In the genomic region with DNA sequence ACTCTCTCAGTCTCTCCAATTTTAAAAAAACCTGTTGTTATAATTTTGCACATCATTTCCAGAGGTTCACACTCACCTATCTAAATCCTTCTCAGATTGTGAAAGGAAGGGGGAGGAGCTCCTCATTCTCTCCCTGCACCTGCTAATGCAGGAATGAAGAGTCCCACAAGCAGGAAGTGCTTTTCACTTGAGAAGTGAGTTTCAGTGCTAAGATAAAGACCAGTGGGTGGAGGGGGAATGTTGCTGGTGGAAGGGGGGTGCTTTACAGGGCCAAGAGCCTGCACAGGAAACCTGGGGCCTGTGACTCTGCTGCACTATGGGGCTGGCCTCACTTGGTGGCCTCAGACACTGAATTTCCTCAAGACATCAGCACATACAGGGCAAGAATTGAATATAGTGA, we compare ENCODE assay signal across 16 cellular contexts.
DNase-seq lines count a peak whose midpoint lies in the region; ATAC-seq and TF ChIP-seq lines count a peak whose summit lies in the region.
"Had no signal": no experiment of that assay in that cellular context is flagged by ENCODE, and none has a peak within 500 bp of the region (broad histone marks: within the 10 kb centered on the region; RNA-seq: fewer than 3 reads in every experiment).

No MANE protein-coding gene starts in this region.

- H3K23ac ChIP-seq in mesendoderm (ENCODE audit: low read length) = no peak overlapping the region

- no peak overlapping the region for H3K56ac ChIP-seq in mesendoderm (ENCODE audit: low read length)

- H4K5ac ChIP-seq in mesendoderm (ENCODE audit: low read length) = no peak overlapping the region

- no peaks in the 10 kb centered on the region for H3K27me3 Mint-ChIP-seq in CD4-positive, CD25-positive, alpha-beta regulatory T cell

- POLR2A ChIA-PET in RWPE1 (lab: Yijun Ruan, JAX; ENCODE audit: low non-redundant PET) = no interaction called here

- no peak overlapping the region for H3K4me3 ChIP-seq in CD4-positive, CD25-positive, alpha-beta regulatory T cell (ENCODE audit: low read depth, low read length)
- H3K4me3 ChIP-seq in MM.1S (ENCODE audit: low read length) = no peak overlapping the region
- H3K4me3 ChIP-seq in mesendoderm (ENCODE audit: low read length) = no peak overlapping the region

- H3K4me3 Mint-ChIP-seq in CD4-positive, CD25-positive, alpha-beta regulatory T cell = no peak overlapping the region

- H3K9ac ChIP-seq in MM.1S (ENCODE audit: low read length) = no peak overlapping the region
- no peak overlapping the region for H3K9ac ChIP-seq in mesendoderm (ENCODE audit: low read length)

- H3K9me3 ChIP-seq in CD4-positive, CD25-positive, alpha-beta regulatory T cell (ENCODE audit: control insufficient read depth in 2 of 2, low read length in 2 of 2) = no peaks in the 10 kb centered on the region
- no peaks in the 10 kb centered on the region; the same call in 1 of the 2 replicates for H3K9me3 ChIP-seq in MM.1S (replicated peaks; ENCODE audit: insufficient read depth, low read length)
- H3K9me3 ChIP-seq: BE2C, Caco-2 had no signal

- peaks cover 8% of the 10 kb centered on the region; the same call in 1 of the 2 replicates for H3F3A ChIP-seq in MM.1S (ENCODE audit: insufficient read depth, low read length)

- H3K36me3 ChIP-seq in CD4-positive, CD25-positive, alpha-beta regulatory T cell (ENCODE audit: control insufficient read depth, insufficient read depth, low read length) = no peaks in the 10 kb centered on the region
- H3K36me3 ChIP-seq in MM.1S (replicated peaks; ENCODE audit: insufficient read depth, low read length) (no peaks in the 10 kb centered on the region), mesendoderm (ENCODE audit: control insufficient read depth, insufficient read depth, low read length) (no peaks in the 10 kb centered on the region)
- H3K36me3 ChIP-seq: BE2C had no signal

- no peaks in the 10 kb centered on the region for H4K20me1 ChIP-seq in MM.1S (ENCODE audit: insufficient read depth, low read length)

- no peaks in the 10 kb centered on the region for H3K9me2 ChIP-seq in MM.1S (replicated peaks; ENCODE audit: insufficient read depth, low read length)

- H3K36me3 Mint-ChIP-seq in CD4-positive, CD25-positive, alpha-beta regulatory T cell = no peaks in the 10 kb centered on the region

- H2AK5ac ChIP-seq in mesendoderm (ENCODE audit: low read length) = no peak overlapping the region

- no peaks in the 10 kb centered on the region for H3K27me3 ChIP-seq in CD4-positive, CD25-positive, alpha-beta regulatory T cell (ENCODE audit: control insufficient read depth, insufficient read depth, low read length)
- no peaks in the 10 kb centered on the region for H3K27me3 ChIP-seq in MM.1S (replicated peaks; ENCODE audit: insufficient read depth, low read length)
- H3K27me3 ChIP-seq in mesendoderm (ENCODE audit: insufficient read depth, low read length, poor library complexity) = no peaks in the 10 kb centered on the region
- H3K27me3 ChIP-seq: BE2C had no signal

- no peak overlapping the region for H2BK5ac ChIP-seq in mesendoderm (ENCODE audit: low read length)

- H3K27ac ChIP-seq in CD4-positive, CD25-positive, alpha-beta regulatory T cell (ENCODE audit: insufficient read depth, low read length, poor library complexity, severe bottlenecking) = no peak overlapping the region
- peak overlapping the region; percentile 41; the same call in 1 of the 2 replicates for H3K27ac ChIP-seq in MM.1S (ENCODE audit: low read length)
- no peak overlapping the region for H3K27ac ChIP-seq in mesendoderm (ENCODE audit: low read depth, low read length)
- H3K27ac ChIP-seq in RWPE1 = no peak overlapping the region
- H3K27ac ChIP-seq: HL-60 had no signal

- DNase-seq in CD4-positive, CD25-positive, alpha-beta regulatory T cell = no peak
- DNase-seq in DMS53 (lab: John Stamatoyannopoulos, UW) (peak; percentile 48), MM.1S (peak; percentile 82), mesendoderm (peak; percentile 61), DMS 273 treated with DMSO at 0.1 percent for 48 hours (lab: John Stamatoyannopoulos, UW) (no peak), RWPE1 (ENCODE audit: low spot score) (no peak), ecto neural progenitor cell (ENCODE audit: low spot score) (no peak)
- DNase-seq: BE2C, Caco-2, DMS79, GOT3, KBM-7, NCI-H187 treated with DMSO at 0.1 percent for 48 hours, NCI-H524, SIG-M5 had no signal

- peaks cover 0 to 11% (median 2%) of the 10 kb centered on the region in 4 donors for H3K4me1 Mint-ChIP-seq in CD4-positive, CD25-positive, alpha-beta regulatory T cell

- peak overlapping the region; percentile 33 for H2AFZ ChIP-seq in MM.1S (ENCODE audit: low read length)

- no peak overlapping the region for H3K4ac ChIP-seq in mesendoderm (ENCODE audit: low read depth, low read length)

- no peak overlapping the region for H2BK120ac ChIP-seq in mesendoderm (ENCODE audit: low read depth, low read length)

- H3K9me3 Mint-ChIP-seq in CD4-positive, CD25-positive, alpha-beta regulatory T cell = no peaks in the 10 kb centered on the region

- H2BK15ac ChIP-seq in mesendoderm (replicated peaks; ENCODE audit: low read depth) = no peak overlapping the region

- no peak overlapping the region for H3K18ac ChIP-seq in mesendoderm (ENCODE audit: low read length)

- no peaks in the 10 kb centered on the region for H3K4me1 ChIP-seq in CD4-positive, CD25-positive, alpha-beta regulatory T cell (ENCODE audit: control insufficient read depth, insufficient read depth, low read length, poor library complexity, severe bottlenecking)
- H3K4me1 ChIP-seq in MM.1S (ENCODE audit: low read length) (peaks cover 16% of the 10 kb centered on the region), mesendoderm (ENCODE audit: control insufficient read depth, low read depth, low read length) (peaks cover 2% of the 10 kb centered on the region)
- H3K4me1 ChIP-seq: BE2C, Caco-2 had no signal

- peak overlapping the region; percentile 51; the same call in 1 of the 2 replicates for H3K4me2 ChIP-seq in MM.1S (ENCODE audit: low read depth, low read length)
- H3K4me2 ChIP-seq in mesendoderm (ENCODE audit: low read length) = no peak overlapping the region

- no peak overlapping the region for H4K8ac ChIP-seq in mesendoderm (ENCODE audit: low read depth, low read length)

- no peaks in the 10 kb centered on the region for H3K79me1 ChIP-seq in mesendoderm (ENCODE audit: low read length)

- TF ChIP-seq CTCF in MM.1S (IDR thresholded peaks at IDR 0.05; ENCODE audit: low read length) (no peak), RWPE1 (conservative IDR thresholded peaks at IDR 0.05; ENCODE audit: low read depth) (no peak)

- no peaks in the 10 kb centered on the region for H3K79me2 ChIP-seq in MM.1S (ENCODE audit: low read length)
- H3K79me2 ChIP-seq in mesendoderm (ENCODE audit: control insufficient read depth, insufficient read depth, low read length) = no peaks in the 10 kb centered on the region

- no peak for ATAC-seq in CD4-positive, CD25-positive, alpha-beta regulatory T cell (ENCODE audit: low read depth in 2 of 2)

- H3K27ac Mint-ChIP-seq in CD4-positive, CD25-positive, alpha-beta regulatory T cell = peak overlapping the region; percentile 9 to 70 (median 47)

- CTCF ChIA-PET in RWPE1 (lab: Yijun Ruan, JAX) = interaction anchor here (0.7 kb wide), 2 partner anchors 42 to 585 kb away, joined by 5 read pairs; no protein-coding TSS in a partner anchor

Comparison
In these comparisons a context has a peak if more than half of its experiments do, and no peak if none do; other contexts are left out.
1. DNase-seq: peak in DMS53 (single experiment), MM.1S (single experiment) and mesendoderm (single experiment); none in CD4-positive, CD25-positive, alpha-beta regulatory T cell (0 of 3), DMS 273 treated with DMSO at 0.1 percent for 48 hours (single experiment), RWPE1 (single experiment) and ecto neural progenitor cell (single experiment).